23 cellular contexts compared by ENCODE assay signal in genomic region chr2:170323743-170324142, GRCh38.
"Had no signal": no experiment of that assay in that cellular context is flagged by ENCODE, and none has a peak within 500 bp of the region (broad histone marks: within the 10 kb centered on the region; RNA-seq: fewer than 3 reads in every experiment).

No MANE protein-coding gene starts in this region.

- H3K4me1 ChIP-seq: left lung, right atrium auricular region, right lobe of liver, testis, thyroid gland, transverse colon, upper lobe of right lung had no signal

- H3K4me3 ChIP-seq: left lung, lung, mucosa of descending colon, ovary, right atrium auricular region, right lobe of liver, smooth muscle cell, stomach, testis, thyroid gland, transverse colon, upper lobe of right lung had no signal

- H3K4me2 ChIP-seq: smooth muscle cell had no signal

- DNase-seq: immature natural killer cell; kidney; left colon; left lung; mucosa of descending colon; naive thymus-derived CD4-positive, alpha-beta T cell; ovary; right lobe of liver; stimulated activated CD4-positive, alpha-beta T cell treated with anti-CD3 and anti-CD28 coated beads, Interleukin-1b, Interleukin-23, amount 100 ng/mL, for 48 hours; stimulated activated CD4-positive, alpha-beta T cell treated with anti-CD3 and anti-CD28 coated beads, Interleukin-4, amount 100 ng/mL, for 1 hour; stimulated activated naive B cell treated with anti-CD40 and anti-IgM and Interleukin-4, amounts not matched to agents 10 μg/mL and 1 μg/mL and 100 μg/mL, for 72 hours; stimulated activated naive CD8-positive, alpha-beta T cell treated with anti-CD3 and anti-CD28 coated beads, Interleukin-15, Interleukin-2, amounts not matched to agents 100 U/mL and 50 U/mL, for 24 hours; stomach; testis; thyroid gland; transverse colon; upper lobe of right lung had no signal

- H3K27me3 ChIP-seq: left lung, ovary, right atrium auricular region, right lobe of liver, stomach, testis, thyroid gland, upper lobe of right lung had no signal

- ATAC-seq: mucosa of descending colon; naive thymus-derived CD4-positive, alpha-beta T cell; natural killer cell treated with Interleukin-12 subunit alpha and Interleukin-12 subunit beta and Interleukin-15 and Interleukin-18, amount 100 ng/mL, for 72 hours; stimulated activated naive CD8-positive, alpha-beta T cell treated with anti-CD3 and anti-CD28 coated beads, Interleukin-15, Interleukin-2, amounts not matched to agents 100 U/mL and 50 U/mL, for 24 hours; upper lobe of right lung had no signal

- H3K36me3 ChIP-seq: left lung, ovary, right atrium auricular region, right lobe of liver, stomach, thyroid gland, transverse colon, upper lobe of right lung had no signal

- H3K27ac ChIP-seq: left lung, ovary, right atrium auricular region, right lobe of liver, stomach, testis, thyroid gland, transverse colon, upper lobe of right lung had no signal

- FAIRE-seq: islet of Langerhans, kidney, urothelium cell line had no signal

- H3K9me3 ChIP-seq: mucosa of descending colon, ovary, right lobe of liver, testis, thyroid gland, upper lobe of right lung had no signal
